22 cellular contexts compared by ENCODE assay signal in genomic region chr11:127275771-127276170, GRCh38.
"Had no signal": no experiment of that assay in that cellular context is flagged by ENCODE, and none has a peak within 500 bp of the region (broad histone marks: within the 10 kb centered on the region; RNA-seq: fewer than 3 reads in every experiment).

No MANE protein-coding gene starts in this region.

- H3K27ac ChIP-seq: epithelial cell of prostate, left ventricle myocardium inferior, right atrium auricular region, thyroid gland had no signal

- H3K4me1 ChIP-seq: left ventricle myocardium inferior, right atrium auricular region, thyroid gland had no signal

- H3K27me3 Mint-ChIP-seq: activated CD4-positive, alpha-beta memory T cell treated with anti-CD3 and anti-CD28 coated beads, Interleukin-2, amount 10 ng/mL, durations not matched to agents 7 days and 5 days; activated CD8-positive, alpha-beta memory T cell treated with anti-CD3 and anti-CD28 coated beads, Interleukin-2, amount 10 ng/mL, durations not matched to agents 7 days and 5 days; activated naive CD8-positive, alpha-beta T cell treated with anti-CD3 and anti-CD28 coated beads for 36 hours; T-helper 17 cell had no signal

- H3K4me3 Mint-ChIP-seq: activated CD4-positive, alpha-beta memory T cell treated with anti-CD3 and anti-CD28 coated beads, Interleukin-2, amount 10 ng/mL, durations not matched to agents 7 days and 5 days; activated CD8-positive, alpha-beta memory T cell treated with anti-CD3 and anti-CD28 coated beads, Interleukin-2, amount 10 ng/mL, durations not matched to agents 7 days and 5 days; activated naive CD8-positive, alpha-beta T cell treated with anti-CD3 and anti-CD28 coated beads for 36 hours; nephron progenitor cell; T-helper 17 cell had no signal

- H3K27me3 ChIP-seq: right atrium auricular region, thyroid gland had no signal

- H3K27ac Mint-ChIP-seq: activated CD4-positive, alpha-beta memory T cell treated with anti-CD3 and anti-CD28 coated beads, Interleukin-2, amount 10 ng/mL, durations not matched to agents 7 days and 5 days; activated CD8-positive, alpha-beta memory T cell treated with anti-CD3 and anti-CD28 coated beads, Interleukin-2, amount 10 ng/mL, durations not matched to agents 7 days and 5 days; activated naive CD8-positive, alpha-beta T cell treated with anti-CD3 and anti-CD28 coated beads for 36 hours; progenitor cell of endocrine pancreas; T-helper 17 cell had no signal

- H3K4me3 ChIP-seq: left ventricle myocardium inferior, right atrium auricular region, thyroid gland had no signal

- H3K36me3 Mint-ChIP-seq: activated CD8-positive, alpha-beta memory T cell treated with anti-CD3 and anti-CD28 coated beads, Interleukin-2, amount 10 ng/mL, durations not matched to agents 7 days and 5 days; activated naive CD8-positive, alpha-beta T cell treated with anti-CD3 and anti-CD28 coated beads for 36 hours had no signal

- H3K4me1 Mint-ChIP-seq: activated CD4-positive, alpha-beta memory T cell treated with anti-CD3 and anti-CD28 coated beads, Interleukin-2, amount 10 ng/mL, durations not matched to agents 7 days and 5 days; activated CD8-positive, alpha-beta memory T cell treated with anti-CD3 and anti-CD28 coated beads, Interleukin-2, amount 10 ng/mL, durations not matched to agents 7 days and 5 days; activated naive CD8-positive, alpha-beta T cell treated with anti-CD3 and anti-CD28 coated beads for 36 hours; T-helper 17 cell had no signal

- H3K9me3 Mint-ChIP-seq: nephron progenitor cell had no signal

- H3K36me3 ChIP-seq: left ventricle myocardium inferior, right atrium auricular region, thyroid gland had no signal

- H3K9me3 ChIP-seq: left ventricle myocardium inferior, right atrium auricular region, thyroid gland had no signal

- FAIRE-seq: kidney had no signal

- DNase-seq: activated CD4-positive, alpha-beta memory T cell treated with anti-CD3 and anti-CD28 coated beads, Interleukin-2, amount 10 ng/mL, durations not matched to agents 7 days and 5 days; activated CD4-positive, alpha-beta T cell treated with anti-CD3 and anti-CD28 coated beads for 4 hours; activated CD8-positive, alpha-beta memory T cell treated with anti-CD3 and anti-CD28 coated beads, Interleukin-2, amount 10 ng/mL, durations not matched to agents 7 days and 5 days; activated naive CD4-positive, alpha-beta T cell; activated naive CD8-positive, alpha-beta T cell treated with anti-CD3 and anti-CD28 coated beads for 36 hours; amniotic stem cell; caudate nucleus; foreskin melanocyte; glutamatergic neuron; kidney; left ventricle myocardium inferior; mammary epithelial cell; midbrain; nephron progenitor cell; occipital lobe; stimulated activated CD4-positive, alpha-beta T cell treated with anti-CD3 and anti-CD28 coated beads, Interleukin-2, amount 100 ng/mL, for 24 hours; stimulated activated naive CD4-positive, alpha-beta T cell treated with Interleukin-2 at 50 U/mL for 16 hours; T-helper 17 cell; thyroid gland had no signal
